ENCODE assay signal across 1 cellular context in genomic region chr6:35248965-35249364, GRCh38.
TF ChIP-seq lines count a peak whose summit lies in the region.

No MANE protein-coding gene starts in this region.

TF ChIP-seq in IMR-90, 13 proteins besides CTCF, POLR2A, EP300 and RAD21:
- TF ChIP-seq RFX5 (IDR thresholded peaks at IDR 0.05; ENCODE audit: low read depth, low read length) (no peak), NFE2L2 (IDR thresholded peaks at IDR 0.05; ENCODE audit: low read depth, low read length) (no peak)
TF ChIP-seq in IMR-90: peak in this region for 0.
